16 cellular contexts compared by ENCODE assay signal in genomic region chr12:820336-820735, GRCh38.
"Had no signal": no experiment of that assay in that cellular context is flagged by ENCODE, and none has a peak within 500 bp of the region (broad histone marks: within the 10 kb centered on the region; RNA-seq: fewer than 3 reads in every experiment).

No MANE protein-coding gene starts in this region.

- H3K4me3 Mint-ChIP-seq: activated B cell treated with CpG ODN at 0.5 μM for 24 hours; neural crest cell; stimulated activated naive CD8-positive, alpha-beta T cell treated with anti-CD3 and anti-CD28 coated beads, Interleukin-15, Interleukin-2, amounts not matched to agents 100 ng/mL and 50 ng/mL, for 24 hours; T-helper 1 cell treated with Interleukin-12 subunit alpha and Interleukin-12 subunit beta and Interleukin-4 antibody, amounts not matched to agents 30 μg/mL and 1 μg/mL, for 36 hours had no signal

- H3K9me3 ChIP-seq: body of pancreas, upper lobe of left lung had no signal

- DNase-seq: activated B cell treated with CpG ODN at 0.5 μM for 24 hours; activated CD4-positive, alpha-beta T cell treated with anti-CD3 and anti-CD28 coated beads, Interleukin-2, amount 50 U/mL, for 48 hours; activated effector memory CD4-positive, alpha-beta T cell treated with anti-CD3 and anti-CD28 coated beads, Interleukin-2, amount 50 U/mL, for 16 hours; body of pancreas; central memory CD4-positive, alpha-beta T cell; effector memory CD4-positive, alpha-beta T cell; mesendoderm; stimulated activated CD4-positive, alpha-beta T cell treated with anti-CD3 and anti-CD28 coated beads, Interleukin-4, amount 100 ng/mL, for 1 hour; stimulated activated CD8-positive, alpha-beta memory T cell treated with anti-CD3 and anti-CD28 coated beads, Interleukin-4, amount 100 ng/mL, for 48 hours; upper lobe of left lung had no signal

- H3K27me3 Mint-ChIP-seq: activated B cell treated with CpG ODN at 0.5 μM for 24 hours; stimulated activated naive CD8-positive, alpha-beta T cell treated with anti-CD3 and anti-CD28 coated beads, Interleukin-15, Interleukin-2, amounts not matched to agents 100 ng/mL and 50 ng/mL, for 24 hours had no signal

- H3K27me3 ChIP-seq: body of pancreas, upper lobe of left lung had no signal

- H3K27ac Mint-ChIP-seq: activated B cell treated with CpG ODN at 0.5 μM for 24 hours; stimulated activated naive CD8-positive, alpha-beta T cell treated with anti-CD3 and anti-CD28 coated beads, Interleukin-15, Interleukin-2, amounts not matched to agents 100 ng/mL and 50 ng/mL, for 24 hours; T-helper 1 cell treated with Interleukin-12 subunit alpha and Interleukin-12 subunit beta and Interleukin-4 antibody, amounts not matched to agents 30 μg/mL and 1 μg/mL, for 36 hours had no signal

- H3K4me3 ChIP-seq: body of pancreas, upper lobe of left lung had no signal

- H3K4me1 ChIP-seq: body of pancreas, parathyroid adenoma had no signal

- H3K27ac ChIP-seq: body of pancreas, epithelial cell of prostate, parathyroid adenoma, upper lobe of left lung had no signal

- ATAC-seq: body of pancreas, SK-N-SH treated with all-trans-retinoic acid at 6 μM for 48 hours had no signal

- H3K9me3 Mint-ChIP-seq: activated B cell treated with CpG ODN at 0.5 μM for 24 hours; neural crest cell; T-helper 1 cell treated with Interleukin-12 subunit alpha and Interleukin-12 subunit beta and Interleukin-4 antibody, amounts not matched to agents 30 μg/mL and 1 μg/mL, for 36 hours had no signal
